In genomic region chr16:85363881-85364280, GRCh38 we compare ENCODE assay signal across 1 cellular context.
TF ChIP-seq lines count a peak whose summit lies in the region.

No MANE protein-coding gene starts in this region.

TF ChIP-seq in K562, 482 proteins besides CTCF, POLR2A, EP300 and RAD21 (continued from another document):
- TF ChIP-seq ZNF518B (CRISPR knock-in tag; IDR thresholded peaks at IDR 0.05) (no peak), RBFOX2 (IDR thresholded peaks at IDR 0.05; ENCODE audit: low read depth, low read length) (no peak), ZNF165 (CRISPR knock-in tag; IDR thresholded peaks at IDR 0.05; ENCODE audit: borderline replicate concordance) (no peak), L3MBTL2 (IDR thresholded peaks at IDR 0.05) (no peak), BACH1 (tag; IDR thresholded peaks at IDR 0.05) (no peak), E2F4 (CRISPR knock-in tag; IDR thresholded peaks at IDR 0.05; ENCODE audit: low read depth) (no peak), MYNN (IDR thresholded peaks at IDR 0.05) (no peak), MYNN (CRISPR knock-in tag; IDR thresholded peaks at IDR 0.05) (no peak), BDP1 (IDR thresholded peaks at IDR 0.05; ENCODE audit: insufficient read depth, insufficient read length) (no peak), NFIX (CRISPR knock-in tag; IDR thresholded peaks at IDR 0.05; ENCODE audit: low read depth) (no peak)
TF ChIP-seq in K562: peak in this region for 0.
